In genomic region chr3:32391643-32392529, GRCh38 we compare ENCODE assay signal across 8 cellular contexts. TPM values are rescaled to one million over a fixed set of nuclear protein-coding genes. Genes with fewer than 3 reads are reported as not detected.
DNase-seq lines count a peak whose midpoint lies in the region; ATAC-seq and TF ChIP-seq lines count a peak whose summit lies in the region.

A gene with protein sequence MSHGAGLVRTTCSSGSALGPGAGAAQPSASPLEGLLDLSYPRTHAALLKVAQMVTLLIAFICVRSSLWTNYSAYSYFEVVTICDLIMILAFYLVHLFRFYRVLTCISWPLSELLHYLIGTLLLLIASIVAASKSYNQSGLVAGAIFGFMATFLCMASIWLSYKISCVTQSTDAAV (plus strand): TSS chr3:32391853. CDS start chr3:32391907, 54 bp downstream.

- H3K27me3 ChIP-seq in A673 (replicated peaks; ENCODE audit: insufficient read depth, low read depth, low read length, poor library complexity) (peaks cover 27% of the 10 kb centered on the region), rectal smooth muscle tissue (ENCODE audit: control insufficient read depth, insufficient read depth, low read length) (no peaks in the 10 kb centered on the region)

- POLR2A ChIA-PET in A673 (lab: Charles Lee; ENCODE audit: low non-redundant PET) = no interaction called here

- H3K9me3 ChIP-seq in A673 (ENCODE audit: low read depth, low read length, poor library complexity, severe bottlenecking) = no peaks in the 10 kb centered on the region

- CTCF ChIA-PET in A673 (lab: Charles Lee) = interaction anchor here (0.7 kb wide), 1 partner anchor 17 kb away, joined by 3 read pairs; no protein-coding TSS in a partner anchor

- no peaks in the 10 kb centered on the region for H3K4me1 ChIP-seq in A673 (ENCODE audit: insufficient read depth, low read length, poor library complexity, severe bottlenecking)
- H3K4me1 ChIP-seq in rectal smooth muscle tissue (ENCODE audit: control insufficient read depth, insufficient read depth, low read length) = no peaks in the 10 kb centered on the region

- intact Hi-C loops in A673 (cut with micrococcal nuclease; ENCODE audit: unreplicated experiment) (no loop called here), left cardiac atrium (cut with DNase I) (no loop called here)

- BruUV-seq in A673 (replicated peaks; lab: Mats Ljungman, UMichigan) = no TSS peak

- H3K36me3 ChIP-seq in A673 (ENCODE audit: insufficient read depth, low read length, poor library complexity, severe bottlenecking) = no peaks in the 10 kb centered on the region
- no peaks in the 10 kb centered on the region for H3K36me3 ChIP-seq in rectal smooth muscle tissue (ENCODE audit: control insufficient read depth, insufficient read depth, low read length)

- no peaks in the 10 kb centered on the region for H3K27me3 Mint-ChIP-seq in activated naive CD8-positive, alpha-beta T cell treated with anti-CD3 and anti-CD28 coated beads, Interleukin-2, amount 50 U/mL, for 24 hours

- no peak within 1 kb of the TSS for H3K27ac ChIP-seq in A673 (ENCODE audit: low read depth, low read length, poor library complexity, severe bottlenecking)
- no peak within 1 kb of the TSS for H3K27ac ChIP-seq in rectal smooth muscle tissue (ENCODE audit: low read depth, low read length)

- H3K4me3 Mint-ChIP-seq in activated naive CD8-positive, alpha-beta T cell treated with anti-CD3 and anti-CD28 coated beads, Interleukin-2, amount 50 U/mL, for 24 hours = peak within 1 kb of the TSS; percentile 94

- ATAC-seq in GM18909 (IDR thresholded peaks at IDR 0.05; ENCODE audit: poor library complexity, unreplicated experiment) (peak; percentile 31), HG03432 (IDR thresholded peaks at IDR 0.05; ENCODE audit: unreplicated experiment) (peak; percentile 45), left cardiac atrium (peak; percentile 93 to 95)
- ATAC-seq in activated naive CD8-positive, alpha-beta T cell treated with anti-CD3 and anti-CD28 coated beads, Interleukin-2, amount 50 U/mL, for 24 hours = peak; percentile 18

- TF ChIP-seq CTCF in A673 (conservative IDR thresholded peaks at IDR 0.05; ENCODE audit: low read depth, low read length) = no peak

- peak within 1 kb of the TSS; percentile 43 for H3K9ac ChIP-seq in rectal smooth muscle tissue (ENCODE audit: low read length)

- peak within 1 kb of the TSS; percentile 41 for H3K4me3 ChIP-seq in A673 (ENCODE audit: low read depth, low read length, poor library complexity, severe bottlenecking)
- H3K4me3 ChIP-seq in rectal smooth muscle tissue (ENCODE audit: low read length) = peak within 1 kb of the TSS; percentile 76

- no peaks in the 10 kb centered on the region for H3K9me3 Mint-ChIP-seq in activated naive CD8-positive, alpha-beta T cell treated with anti-CD3 and anti-CD28 coated beads, Interleukin-2, amount 50 U/mL, for 24 hours

- peaks cover 3% of the 10 kb centered on the region for H3K36me3 Mint-ChIP-seq in activated naive CD8-positive, alpha-beta T cell treated with anti-CD3 and anti-CD28 coated beads, Interleukin-2, amount 50 U/mL, for 24 hours (ENCODE audit: low read depth)

- DNase-seq in A673 (ENCODE audit: low spot score) (no peak), SW 1271 (lab: John Stamatoyannopoulos, UW) (peak; percentile 19 to 58), left cardiac atrium (peak; percentile 79), NCI-H774 (lab: John Stamatoyannopoulos, UW) (no peak)
- DNase-seq in activated naive CD8-positive, alpha-beta T cell treated with anti-CD3 and anti-CD28 coated beads, Interleukin-2, amount 50 U/mL, for 24 hours = peak; percentile 69

- H3K4me1 Mint-ChIP-seq in activated naive CD8-positive, alpha-beta T cell treated with anti-CD3 and anti-CD28 coated beads, Interleukin-2, amount 50 U/mL, for 24 hours = peaks cover 62% of the 10 kb centered on the region

- H3K27ac Mint-ChIP-seq in activated naive CD8-positive, alpha-beta T cell treated with anti-CD3 and anti-CD28 coated beads, Interleukin-2, amount 50 U/mL, for 24 hours = peak within 1 kb of the TSS; percentile 93

RNA-seq across cellular contexts. Expression of the gene that starts here (rescaled TPM):
- 0.79 TPM in 1 of 2 replicates, not detected in the other for total RNA-seq in A673 (2021)
- total RNA-seq in left cardiac atrium = 10 to 100 TPM in 1 of 2 donors, 1 to 10 TPM in 1; 8.0 to 10.2 TPM

Comparison
In these comparisons a context has a peak if more than half of its experiments do, and no peak if none do; other contexts are left out.
1. DNase-seq: peak in SW 1271 (2 of 2), activated naive CD8-positive, alpha-beta T cell treated with anti-CD3 and anti-CD28 coated beads, Interleukin-2, amount 50 U/mL, for 24 hours (single experiment) and left cardiac atrium (single experiment); none in A673 (single experiment) and NCI-H774 (single experiment).
2. ATAC-seq: peak in every context shown above with its lines; median percentile 94 in left cardiac atrium; 45 in HG03432; 31 in GM18909; 18 in activated naive CD8-positive, alpha-beta T cell treated with anti-CD3 and anti-CD28 coated beads, Interleukin-2, amount 50 U/mL, for 24 hours.